In genomic region chr5:32934529-32934928, GRCh38 we compare ENCODE assay signal across 30 cellular contexts.
"Had no signal": no experiment of that assay in that cellular context is flagged by ENCODE, and none has a peak within 500 bp of the region (broad histone marks: within the 10 kb centered on the region; RNA-seq: fewer than 3 reads in every experiment).

No MANE protein-coding gene starts in this region.

- H3K36me3 Mint-ChIP-seq: immature natural killer cell; mesothelial cell of epicardium; naive B cell; natural killer cell treated with Interleukin-12 subunit alpha and Interleukin-12 subunit beta and Interleukin-15 and Interleukin-18, amount 100 ng/mL, for 72 hours; stimulated activated memory B cell treated with anti-CD40 and anti-IgM and Interleukin-4, amounts not matched to agents 10 μg/mL and 1 μg/mL and 100 μg/mL, for 72 hours had no signal

- H3K4me1 Mint-ChIP-seq: immature natural killer cell; mesothelial cell of epicardium; naive B cell; neural crest cell; stimulated activated memory B cell treated with anti-CD40 and anti-IgM and Interleukin-4, amounts not matched to agents 10 μg/mL and 1 μg/mL and 100 μg/mL, for 72 hours had no signal

- H3K27ac ChIP-seq: neutrophil, prostate gland, right atrium auricular region, sigmoid colon, spleen, thoracic aorta, tibial nerve, upper lobe of right lung, uterus had no signal

- H3K27ac Mint-ChIP-seq: effector memory CD8-positive, alpha-beta T cell; immature natural killer cell; mesothelial cell of epicardium; naive B cell; natural killer cell treated with Interleukin-12 subunit alpha and Interleukin-12 subunit beta and Interleukin-15 and Interleukin-18, amount 100 ng/mL, for 72 hours; stimulated activated memory B cell treated with anti-CD40 and anti-IgM and Interleukin-4, amounts not matched to agents 10 μg/mL and 1 μg/mL and 100 μg/mL, for 72 hours had no signal

- FAIRE-seq: endometrium had no signal

- ATAC-seq: effector memory CD8-positive, alpha-beta T cell; left colon; left ventricle myocardium superior; mucosa of descending colon; natural killer cell treated with Interleukin-12 subunit alpha and Interleukin-12 subunit beta and Interleukin-15 and Interleukin-18, amount 100 ng/mL, for 72 hours; stimulated activated memory B cell treated with anti-CD40 and anti-IgM and Interleukin-4, amounts not matched to agents 10 μg/mL and 1 μg/mL and 100 μg/mL, for 72 hours; stimulated activated naive CD8-positive, alpha-beta T cell treated with anti-CD3 and anti-CD28 coated beads, Interleukin-15, Interleukin-2, amounts not matched to agents 100 U/mL and 50 U/mL, for 24 hours had no signal

- H3K27me3 Mint-ChIP-seq: effector memory CD8-positive, alpha-beta T cell; naive B cell; stimulated activated memory B cell treated with anti-CD40 and anti-IgM and Interleukin-4, amounts not matched to agents 10 μg/mL and 1 μg/mL and 100 μg/mL, for 72 hours had no signal

- H3K27me3 ChIP-seq: esophagus squamous epithelium, neutrophil, right atrium auricular region, sigmoid colon, spleen, tibial nerve, upper lobe of right lung, uterus had no signal

- H3K36me3 ChIP-seq: esophagus squamous epithelium, neutrophil, prostate gland, right atrium auricular region, sigmoid colon, spleen, thoracic aorta, tibial nerve, upper lobe of right lung, uterus had no signal

- H3K4me1 ChIP-seq: prostate gland, right atrium auricular region, sigmoid colon, spleen, tibial nerve, upper lobe of right lung, uterus had no signal

- H3K9me3 ChIP-seq: esophagus squamous epithelium, mucosa of descending colon, neutrophil, prostate gland, right atrium auricular region, sigmoid colon, thoracic aorta, tibial nerve, upper lobe of right lung, uterus had no signal

- H3K9me3 Mint-ChIP-seq: immature natural killer cell; natural killer cell treated with Interleukin-12 subunit alpha and Interleukin-12 subunit beta and Interleukin-15 and Interleukin-18, amount 100 ng/mL, for 72 hours; stimulated activated memory B cell treated with anti-CD40 and anti-IgM and Interleukin-4, amounts not matched to agents 10 μg/mL and 1 μg/mL and 100 μg/mL, for 72 hours had no signal

- H3K4me3 Mint-ChIP-seq: effector memory CD8-positive, alpha-beta T cell; immature natural killer cell; mesothelial cell of epicardium; naive B cell; natural killer cell treated with Interleukin-12 subunit alpha and Interleukin-12 subunit beta and Interleukin-15 and Interleukin-18, amount 100 ng/mL, for 72 hours; neural crest cell; stimulated activated memory B cell treated with anti-CD40 and anti-IgM and Interleukin-4, amounts not matched to agents 10 μg/mL and 1 μg/mL and 100 μg/mL, for 72 hours had no signal

- DNase-seq: cortex of kidney; effector memory CD8-positive, alpha-beta T cell; erythroblast; esophagus squamous epithelium; foreskin melanocyte; hypothalamus; immature natural killer cell; kidney glomerular epithelial cell; left colon; left ventricle myocardium superior; mesenchymal stem cell; mucosa of descending colon; naive B cell; sigmoid colon; spleen; stimulated activated CD4-positive, alpha-beta T cell treated with anti-CD3 and anti-CD28 coated beads, Interleukin-4, amount 100 ng/mL, for 4 hours; stimulated activated naive CD8-positive, alpha-beta T cell treated with anti-CD3 and anti-CD28 coated beads, Interleukin-15, Interleukin-2, amounts not matched to agents 100 U/mL and 50 U/mL, for 24 hours; upper lobe of right lung; uterus had no signal

- H3K4me3 ChIP-seq: esophagus squamous epithelium, lung, mucosa of descending colon, prostate gland, right atrium auricular region, sigmoid colon, spleen, thoracic aorta, tibial nerve, upper lobe of right lung, uterus had no signal
